In the genomic region with DNA sequence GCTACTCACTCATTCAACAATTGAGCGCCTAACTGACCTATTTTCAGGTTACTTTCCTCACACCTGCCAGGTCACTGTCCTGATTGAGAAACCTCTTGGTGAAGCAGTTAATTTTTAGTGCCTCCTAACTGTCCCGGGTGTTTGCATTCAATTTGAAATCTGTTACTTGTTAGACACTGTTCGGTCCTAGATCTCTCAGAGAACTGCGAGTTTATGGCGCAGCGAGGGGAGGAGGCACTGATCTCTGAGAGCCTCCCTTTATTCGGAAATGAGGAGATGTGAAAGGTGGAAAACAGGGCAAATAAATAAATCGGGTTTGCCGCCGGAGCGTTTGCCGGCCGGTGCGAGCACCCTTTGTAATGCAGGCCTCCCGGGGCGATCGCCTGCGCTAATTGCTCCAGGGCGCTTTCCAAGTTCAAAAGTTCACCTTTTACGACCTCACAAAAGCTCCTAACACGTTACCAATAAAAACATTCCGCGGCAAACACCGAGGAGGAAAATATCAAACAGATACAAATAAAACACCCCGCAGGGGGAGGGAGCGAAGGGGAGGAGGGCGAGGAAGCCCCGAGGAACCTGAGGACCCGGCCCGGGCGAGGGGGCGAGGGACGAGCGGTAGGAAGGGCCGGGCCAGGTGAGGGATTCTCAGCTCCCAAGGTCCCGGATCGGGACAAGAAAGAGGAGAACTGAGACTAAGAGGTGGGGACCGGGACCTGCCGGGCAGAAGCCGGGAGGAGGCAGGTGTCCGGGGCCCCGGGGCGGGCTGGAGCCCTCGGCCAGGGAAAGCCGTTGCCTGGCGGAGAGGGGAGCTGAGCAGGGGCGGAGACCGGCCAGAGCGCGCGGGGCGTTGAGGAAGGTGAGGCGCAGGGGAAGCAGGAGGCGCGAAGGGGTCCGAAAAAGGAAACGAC, we compare ENCODE assay signal across 1 cellular context.
TF ChIP-seq lines count a peak whose summit lies in the region.

No MANE protein-coding gene starts in this region.

TF ChIP-seq in IMR-90, 13 proteins besides CTCF, POLR2A, EP300 and RAD21:
- no peak for TF ChIP-seq CHD1 (IDR thresholded peaks at IDR 0.05; ENCODE audit: low read depth, low read length)
- no peak for TF ChIP-seq RCOR1 (IDR thresholded peaks at IDR 0.05; ENCODE audit: insufficient replicate concordance, low read length)
- no peak for TF ChIP-seq BHLHE40 (IDR thresholded peaks at IDR 0.05; ENCODE audit: low read depth, low read length)
- no peak for TF ChIP-seq MAZ (IDR thresholded peaks at IDR 0.05; ENCODE audit: borderline replicate concordance, low read depth, low read length)
- no peak for TF ChIP-seq USF2 (IDR thresholded peaks at IDR 0.05; ENCODE audit: low read depth, low read length)
- no peak for TF ChIP-seq ELK1 (IDR thresholded peaks at IDR 0.05; ENCODE audit: borderline replicate concordance, low read depth, low read length)
- no peak for TF ChIP-seq NFE2L2 (IDR thresholded peaks at IDR 0.05; ENCODE audit: low read depth, low read length)
- TF ChIP-seq SMC3 (IDR thresholded peaks at IDR 0.05; ENCODE audit: low read depth, low read length): no peak
